Comparison of ENCODE assay signal across 9 cellular contexts in the genomic region with DNA sequence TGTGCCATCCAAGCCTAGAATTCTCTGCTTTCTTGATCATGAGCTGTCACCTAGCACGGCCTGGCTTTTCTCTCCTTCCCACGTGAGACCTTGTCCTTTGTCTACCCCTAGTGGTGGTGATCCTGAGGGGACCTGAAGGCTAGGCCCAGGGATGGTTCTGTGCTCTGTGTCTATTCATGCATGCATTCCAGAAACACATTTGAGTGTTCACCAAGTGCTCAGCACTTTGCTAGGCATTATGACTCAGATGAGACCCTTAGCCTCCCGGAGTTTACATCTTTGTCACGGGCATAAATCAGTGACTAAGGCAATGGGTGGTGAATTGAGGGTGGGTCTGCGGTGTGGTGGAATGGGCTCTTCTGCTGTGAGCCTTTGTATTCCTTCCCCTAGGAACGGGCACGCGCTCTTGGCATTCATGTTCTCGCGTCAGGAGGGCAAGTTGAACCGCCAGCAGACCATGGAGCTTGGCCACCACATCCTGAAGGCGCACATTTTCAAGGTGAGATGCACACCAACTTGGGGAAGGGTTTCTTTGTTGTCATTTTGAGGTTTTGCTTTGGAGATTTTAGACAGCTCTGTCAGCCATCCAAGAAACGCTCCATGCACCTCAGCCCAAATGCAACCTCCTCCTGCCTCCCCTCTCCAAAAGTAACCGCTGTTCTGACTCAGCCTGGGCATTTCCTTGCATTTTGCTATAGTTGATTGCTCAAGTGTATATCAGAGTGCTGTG.
DNase-seq lines count a peak whose midpoint lies in the region; ATAC-seq, FAIRE-seq and TF ChIP-seq lines count a peak whose summit lies in the region.
"Had no signal": no experiment of that assay in that cellular context is flagged by ENCODE, and none has a peak within 500 bp of the region (broad histone marks: within the 10 kb centered on the region; RNA-seq: fewer than 3 reads in every experiment).

No MANE protein-coding gene starts in this region.

- no peak overlapping the region for H3K4me3 Mint-ChIP-seq in T-helper 17 cell
- H3K4me3 Mint-ChIP-seq: T-cell had no signal

- intact Hi-C loops in kidney (cut with DNase I): no loop called here

- peak; percentile 70 for ATAC-seq in HG03175 (IDR thresholded peaks at IDR 0.05; ENCODE audit: unreplicated experiment)
- ATAC-seq in T-helper 17 cell: no peak

- peaks cover under 1% of the 10 kb centered on the region for H3K27me3 Mint-ChIP-seq in T-helper 17 cell
- H3K27me3 Mint-ChIP-seq: T-cell had no signal

- FAIRE-seq in GM19239 (lab: Jason Lieb, UNC): peak; percentile 86
- FAIRE-seq in kidney (lab: Jason Lieb, UNC): no peak

- peak overlapping the region; percentile 27 for H3K27ac Mint-ChIP-seq in T-helper 17 cell
- H3K27ac Mint-ChIP-seq: T-cell had no signal

- H3K9me3 ChIP-seq in T-helper 17 cell (ENCODE audit: control insufficient read depth, low read length, poor library complexity, severe bottlenecking) (no peaks in the 10 kb centered on the region), kidney (ENCODE audit: control insufficient read depth in 1 of 2, low read length in 2 of 2) (no peaks in the 10 kb centered on the region)

- H3K4me1 ChIP-seq in kidney (ENCODE audit: control insufficient read depth in 1 of 2, insufficient read depth in 1 of 2, low read depth in 1 of 2, low read length in 2 of 2): peaks cover 0 to 12% of the 10 kb centered on the region in 2 donors

- TF ChIP-seq CTCF in kidney (IDR thresholded peaks at IDR 0.05; ENCODE audit: borderline replicate concordance, extremely low read depth, insufficient read depth): peak; percentile 63

- no peak overlapping the region for H3K4me3 ChIP-seq in kidney (ENCODE audit: low read length in 2 of 2)

- DNase-seq in D341Med (ENCODE audit: low spot score): peak; percentile 58
- peak; percentile 39 for DNase-seq in GM19239 (ENCODE audit: insufficient read length, low spot score)
- no peak for DNase-seq in T-helper 17 cell
- DNase-seq in kidney: no peak
- no peak for DNase-seq in NCI-H226
- no peak for DNase-seq in stimulated activated CD4-positive, alpha-beta T cell treated with anti-CD3 and anti-CD28 coated beads, Interleukin-4, amount 100 ng/mL, for 4 hours
- DNase-seq in cortex of kidney (lab: John Stamatoyannopoulos, UW): no peak

- peaks cover 7 to 45% of the 10 kb centered on the region in 2 donors for H3K36me3 ChIP-seq in kidney (ENCODE audit: control insufficient read depth in 1 of 2, insufficient read depth in 2 of 2, low read length in 2 of 2)

- no peak overlapping the region for H3K27ac ChIP-seq in kidney (ENCODE audit: low read depth in 2 of 2, low read length in 2 of 2)

- H3K36me3 Mint-ChIP-seq in T-helper 17 cell (ENCODE audit: low read depth): no peaks in the 10 kb centered on the region
- H3K36me3 Mint-ChIP-seq: T-cell had no signal

- H3K9ac ChIP-seq in kidney (ENCODE audit: low read length in 2 of 2): peak overlapping the region in 1 of 2 donors; percentile 30

- no peaks in the 10 kb centered on the region for H3K4me1 Mint-ChIP-seq in T-helper 17 cell

Comparison
In these comparisons a context has a peak if more than half of its experiments do, and no peak if none do; other contexts are left out.
1. DNase-seq: peak in D341Med (single experiment) and GM19239 (single experiment); none in T-helper 17 cell (0 of 3), kidney (single experiment), NCI-H226 (single experiment), stimulated activated CD4-positive, alpha-beta T cell treated with anti-CD3 and anti-CD28 coated beads, Interleukin-4, amount 100 ng/mL, for 4 hours (0 of 2) and cortex of kidney (single experiment).